In the genomic region with DNA sequence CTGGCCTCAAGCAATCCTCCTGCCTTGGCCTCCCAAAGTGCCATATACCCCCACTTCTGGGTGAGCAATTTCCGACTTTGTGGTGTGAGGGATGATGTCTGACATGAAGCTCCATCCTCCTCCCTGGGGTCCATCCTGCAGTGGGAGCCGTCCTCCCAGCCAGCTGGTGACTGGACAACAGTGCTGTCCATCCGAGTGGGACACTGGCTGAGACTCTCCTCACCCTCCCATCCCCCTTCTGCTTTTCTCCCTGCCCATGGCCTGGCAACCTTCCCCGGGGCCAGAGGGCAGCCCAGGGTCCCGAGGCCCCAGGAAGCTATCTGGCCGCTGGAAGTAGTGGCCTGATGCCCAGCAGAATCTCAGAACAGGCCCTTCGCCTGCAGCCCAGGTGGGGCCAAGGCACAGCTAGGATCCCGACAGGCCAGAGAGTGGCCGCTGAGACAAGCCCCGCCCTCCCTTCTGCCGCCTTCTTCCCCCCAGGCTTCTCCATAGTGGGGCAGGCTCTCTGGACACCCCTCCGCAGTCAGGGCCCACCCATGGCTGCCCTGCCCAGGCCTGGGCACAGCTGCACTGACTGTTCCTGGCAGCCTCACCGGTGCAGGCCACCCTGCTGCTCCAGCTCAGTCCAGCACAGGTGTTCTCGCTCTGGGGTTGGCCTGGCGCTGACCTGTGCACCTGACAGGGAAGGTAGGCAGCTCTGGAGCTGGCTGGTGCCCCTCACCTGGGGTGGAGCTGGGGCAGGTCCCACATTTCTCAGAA, we compare ENCODE assay signal across 29 cellular contexts. TPM values are rescaled to one million over a fixed set of nuclear protein-coding genes. Genes with fewer than 3 reads are reported as not detected.
DNase-seq lines count a peak whose midpoint lies in the region; ATAC-seq, FAIRE-seq and TF ChIP-seq lines count a peak whose summit lies in the region.
"Had no signal": no experiment of that assay in that cellular context is flagged by ENCODE, and none has a peak within 500 bp of the region (broad histone marks: within the 10 kb centered on the region; RNA-seq: fewer than 3 reads in every experiment).

No MANE protein-coding gene starts in this region.

- H3K36me3 ChIP-seq in left ventricle myocardium inferior: no peaks in the 10 kb centered on the region
- H3K36me3 ChIP-seq in kidney (ENCODE audit: control insufficient read depth in 1 of 2, insufficient read depth in 2 of 2, low read length in 2 of 2): no peaks in the 10 kb centered on the region
- H3K36me3 ChIP-seq in ovary: no peaks in the 10 kb centered on the region
- no peaks in the 10 kb centered on the region for H3K36me3 ChIP-seq in uterus
- H3K36me3 ChIP-seq in WERI-Rb-1: no peaks in the 10 kb centered on the region
- H3K36me3 ChIP-seq: thoracic aorta had no signal

- H3K27me3 Mint-ChIP-seq in stimulated activated naive CD8-positive, alpha-beta T cell treated with anti-CD3 and anti-CD28 coated beads, Interleukin-15, amount 100 ng/mL, for 72 hours: no peaks in the 10 kb centered on the region
- H3K27me3 Mint-ChIP-seq: activated CD8-positive, alpha-beta T cell treated with anti-CD3 and anti-CD28 coated beads for 36 hours; CD4-positive, alpha-beta T cell; naive B cell had no signal

- TF ChIP-seq EP300 in ovary (IDR thresholded peaks at IDR 0.05): no peak

- peak overlapping the region in 1 of 2 donors; percentile 31 for H3K4me3 Mint-ChIP-seq in stimulated activated naive CD8-positive, alpha-beta T cell treated with anti-CD3 and anti-CD28 coated beads, Interleukin-15, amount 100 ng/mL, for 72 hours
- H3K4me3 Mint-ChIP-seq: activated CD8-positive, alpha-beta T cell treated with anti-CD3 and anti-CD28 coated beads for 36 hours; CD4-positive, alpha-beta T cell; mesothelial cell of epicardium had no signal

- no peak for TF ChIP-seq POLR2A in ovary (IDR thresholded peaks at IDR 0.05)
- no peak for TF ChIP-seq POLR2A in uterus (IDR thresholded peaks at IDR 0.05)

- H3K9me3 Mint-ChIP-seq in stimulated activated naive CD8-positive, alpha-beta T cell treated with anti-CD3 and anti-CD28 coated beads, Interleukin-15, amount 100 ng/mL, for 72 hours: no peaks in the 10 kb centered on the region
- H3K9me3 Mint-ChIP-seq: activated CD8-positive, alpha-beta T cell treated with anti-CD3 and anti-CD28 coated beads for 36 hours; activated naive CD4-positive, alpha-beta T cell treated with anti-CD3 and anti-CD28 coated beads, Interleukin-2, amount 50 U/mL, for 72 hours; CD4-positive, alpha-beta T cell; mesothelial cell of epicardium; naive B cell had no signal

- no peaks in the 10 kb centered on the region for H3K27me3 ChIP-seq in left ventricle myocardium inferior (ENCODE audit: low read depth)
- H3K27me3 ChIP-seq in ovary: no peaks in the 10 kb centered on the region
- H3K27me3 ChIP-seq in uterus: no peaks in the 10 kb centered on the region
- no peaks in the 10 kb centered on the region for H3K27me3 ChIP-seq in WERI-Rb-1 (ENCODE audit: insufficient read depth, low read depth, severe bottlenecking)

- no peak overlapping the region for H3K9ac ChIP-seq in kidney (ENCODE audit: low read length in 2 of 2)

- ATAC-seq in left cardiac atrium (no peak), HG02798 (IDR thresholded peaks at IDR 0.05; ENCODE audit: poor library complexity, unreplicated experiment) (no peak)
- no peak for ATAC-seq in stimulated activated naive CD8-positive, alpha-beta T cell treated with anti-CD3 and anti-CD28 coated beads, Interleukin-15, amount 100 ng/mL, for 72 hours
- ATAC-seq: activated CD8-positive, alpha-beta T cell treated with anti-CD3 and anti-CD28 coated beads for 36 hours; activated naive CD4-positive, alpha-beta T cell treated with anti-CD3 and anti-CD28 coated beads, Interleukin-2, amount 50 U/mL, for 72 hours; GM12878; left lobe of liver had no signal

- WGBS in ovary, 3 donors: 82 to 85% (median 84%) methylated on average over 15 of the region's 15 CpGs

- H3K4me1 Mint-ChIP-seq in stimulated activated naive CD8-positive, alpha-beta T cell treated with anti-CD3 and anti-CD28 coated beads, Interleukin-15, amount 100 ng/mL, for 72 hours: peaks cover 37% of the 10 kb centered on the region

- FAIRE-seq in kidney (lab: Jason Lieb, UNC): no peak
- FAIRE-seq: A204.1, GM12878, HTR-8/SVneo, urothelium cell line had no signal

- no peak overlapping the region for H3K27ac Mint-ChIP-seq in stimulated activated naive CD8-positive, alpha-beta T cell treated with anti-CD3 and anti-CD28 coated beads, Interleukin-15, amount 100 ng/mL, for 72 hours
- H3K27ac Mint-ChIP-seq: activated CD8-positive, alpha-beta T cell treated with anti-CD3 and anti-CD28 coated beads for 36 hours; CD4-positive, alpha-beta T cell; mesothelial cell of epicardium had no signal

- no peak overlapping the region for H3K4me3 ChIP-seq in left ventricle myocardium inferior
- H3K4me3 ChIP-seq in kidney (ENCODE audit: low read length in 2 of 2): no peak overlapping the region
- no peak overlapping the region for H3K4me3 ChIP-seq in ovary
- no peak overlapping the region for H3K4me3 ChIP-seq in uterus
- no peak overlapping the region for H3K4me3 ChIP-seq in WERI-Rb-1 (ENCODE audit: low read depth, low read length)
- H3K4me3 ChIP-seq: GM12878 had no signal

- TF ChIP-seq CTCF in left ventricle myocardium inferior (IDR thresholded peaks at IDR 0.05; ENCODE audit: borderline replicate concordance): no peak
- no peak for TF ChIP-seq CTCF in kidney (IDR thresholded peaks at IDR 0.05; ENCODE audit: borderline replicate concordance, extremely low read depth, insufficient read depth)
- no peak for TF ChIP-seq CTCF in ovary (IDR thresholded peaks at IDR 0.05)
- no peak for TF ChIP-seq CTCF in uterus (IDR thresholded peaks at IDR 0.05)
- TF ChIP-seq CTCF in WERI-Rb-1 (IDR thresholded peaks at IDR 0.05; ENCODE audit: low read depth, low read length): no peak

- H3K27ac ChIP-seq in left ventricle myocardium inferior (replicated peaks): peak overlapping the region; percentile 92
- H3K27ac ChIP-seq in kidney (ENCODE audit: low read depth in 2 of 2, low read length in 2 of 2): peak overlapping the region in 1 of 2 donors; percentile 78
- no peak overlapping the region for H3K27ac ChIP-seq in ovary
- peak overlapping the region; percentile 91 to 95 for H3K27ac ChIP-seq in uterus
- H3K27ac ChIP-seq in WERI-Rb-1: no peak overlapping the region

- DNase-seq in left ventricle myocardium inferior: no peak
- no peak for DNase-seq in left cardiac atrium
- DNase-seq in kidney: peak; percentile 78
- DNase-seq in ovary: peak in 3 of 5 donors; percentile 58 to 65 (median 58)
- DNase-seq in uterus: no peak
- DNase-seq in WERI-Rb-1: no peak
- DNase-seq in stimulated activated naive CD8-positive, alpha-beta T cell treated with anti-CD3 and anti-CD28 coated beads, Interleukin-15, amount 100 ng/mL, for 72 hours: no peak
- DNase-seq: activated CD8-positive, alpha-beta T cell treated with anti-CD3 and anti-CD28 coated beads for 36 hours; amygdala; CD4-positive, alpha-beta T cell; EL; MM.1S; naive B cell; NCI-H1417; NCI-H2029 treated with DMSO at 0.1 percent for 48 hours; NCI-H2227 treated with DMSO at 0.1 percent for 48 hours; NCI-H69; occipital lobe; SHP77 treated with DMSO at 0.1 percent for 48 hours; stimulated activated naive CD4-positive, alpha-beta T cell treated with Interleukin-2 at 50 U/mL for 16 hours had no signal

- intact Hi-C loops in left ventricle myocardium inferior (cut with micrococcal nuclease) (no loop called here), left cardiac atrium (cut with DNase I) (no loop called here), kidney (cut with DNase I) (no loop called here), ovary (cut with DNase I) (loop anchor here in 1 of 4 donors (5.0 kb wide), 1 partner anchor 114 kb away; no protein-coding TSS in a partner anchor), uterus (cut with DNase I; ENCODE audit: low total_unique reads) (no loop called here)

- H3K9me3 ChIP-seq in left ventricle myocardium inferior (replicated peaks): no peaks in the 10 kb centered on the region
- no peaks in the 10 kb centered on the region for H3K9me3 ChIP-seq in kidney (ENCODE audit: control insufficient read depth in 1 of 2, low read length in 2 of 2)
- H3K9me3 ChIP-seq in ovary: no peaks in the 10 kb centered on the region
- H3K9me3 ChIP-seq in uterus: no peaks in the 10 kb centered on the region
- H3K9me3 ChIP-seq in WERI-Rb-1 (ENCODE audit: severe bottlenecking): no peaks in the 10 kb centered on the region
- H3K9me3 ChIP-seq: thoracic aorta had no signal

- peaks cover 73% of the 10 kb centered on the region for H3K4me1 ChIP-seq in left ventricle myocardium inferior
- peaks cover 30 to 46% of the 10 kb centered on the region in 2 donors for H3K4me1 ChIP-seq in kidney (ENCODE audit: control insufficient read depth in 1 of 2, insufficient read depth in 1 of 2, low read depth in 1 of 2, low read length in 2 of 2)
- peaks cover 23% of the 10 kb centered on the region for H3K4me1 ChIP-seq in ovary (ENCODE audit: insufficient read depth)
- H3K4me1 ChIP-seq in uterus: peaks cover 4 to 36% of the 10 kb centered on the region in 2 donors

RNA-seq across cellular contexts. Expression of gene FAAP20, which starts 8.4 kb away (rescaled TPM):
- total RNA-seq in left ventricle myocardium inferior: 37.0 TPM
- 10 to 100 TPM; 35.4 to 41.4 TPM for total RNA-seq in left cardiac atrium
- 69.0 TPM for total RNA-seq in kidney
- 109 TPM for polyA plus RNA-seq in kidney (ENCODE audit: insufficient read depth, low read depth, low replicate concordance)
- 10 to 100 TPM; 32.7 to 96.1 (median 61.7) TPM for total RNA-seq in ovary
- polyA plus RNA-seq in ovary: 10 to 100 TPM in 1 of 2 donors, 1 to 10 TPM in 1; 3.4 to 69.2 TPM
- 10 to 100 TPM in 2 of 4 donors, 1 to 10 TPM in 2; 1.5 to 68.5 (median 15.4) TPM for total RNA-seq in uterus

RNA-seq across cellular contexts. Expression of gene SKI, which starts 25.1 kb away (rescaled TPM):
- total RNA-seq in left ventricle myocardium inferior: 37.9 TPM
- total RNA-seq in left cardiac atrium: 10 to 100 TPM; 47.1 to 66.9 TPM
- 78.6 TPM for total RNA-seq in kidney
- 9.2 TPM for polyA plus RNA-seq in kidney (ENCODE audit: insufficient read depth, low read depth, low replicate concordance)
- 100 to 1,000 TPM in 3 of 7 donors, 10 to 100 TPM in 4; 27.8 to 109 (median 84.3) TPM for total RNA-seq in ovary
- polyA plus RNA-seq in ovary: 10 to 100 TPM; 36.3 to 47.0 TPM
- total RNA-seq in uterus: 100 to 1,000 TPM in 1 of 4 donors, 10 to 100 TPM in 3; 22.8 to 148 (median 34.9) TPM

Comparison
In these comparisons a context has a peak if more than half of its experiments do, and no peak if none do; other contexts are left out.
1. DNase-seq: peak in kidney (single experiment) and ovary (3 of 5); none in left ventricle myocardium inferior (single experiment), left cardiac atrium (single experiment), uterus (0 of 2), WERI-Rb-1 (single experiment) and stimulated activated naive CD8-positive, alpha-beta T cell treated with anti-CD3 and anti-CD28 coated beads, Interleukin-15, amount 100 ng/mL, for 72 hours (0 of 2).
2. H3K27ac ChIP-seq: peak in left ventricle myocardium inferior (single experiment) and uterus (2 of 2); none in ovary (0 of 2) and WERI-Rb-1 (single experiment).